8 cellular contexts compared by ENCODE assay signal in genomic region chr6:52881662-52881995, GRCh38. TPM values are rescaled to one million over a fixed set of nuclear protein-coding genes. Genes with fewer than 3 reads are reported as not detected.
A peak's percentile ranks its signal among the peaks of the same experiment; 100 is the strongest.
DNase-seq lines count a peak whose midpoint lies in the region; ATAC-seq, FAIRE-seq and TF ChIP-seq lines count a peak whose summit lies in the region.

No MANE protein-coding gene starts in this region.

- ATAC-seq in CD4-positive, alpha-beta T cell (ENCODE audit: poor library complexity), result no peak
- peak; percentile 28 for ATAC-seq in Panc1
- ATAC-seq in GM18868 (IDR thresholded peaks at IDR 0.05; ENCODE audit: unreplicated experiment), result no peak
- ATAC-seq in HG02759 (IDR thresholded peaks at IDR 0.05; ENCODE audit: unreplicated experiment), result no peak
- ATAC-seq in HG02938 (IDR thresholded peaks at IDR 0.05; ENCODE audit: unreplicated experiment), result no peak

- no peak overlapping the region for H3K27ac Mint-ChIP-seq in CD4-positive, alpha-beta T cell

- no peaks in the 10 kb centered on the region for H3K36me3 Mint-ChIP-seq in CD4-positive, alpha-beta T cell (ENCODE audit: low read depth)

- no peaks in the 10 kb centered on the region for H3K27me3 ChIP-seq in CD4-positive, alpha-beta T cell (ENCODE audit: control insufficient read depth, insufficient read depth, low read length)
- no peaks in the 10 kb centered on the region for H3K27me3 ChIP-seq in Panc1 (ENCODE audit: control insufficient read depth, insufficient read depth, low read length)
- peaks cover 0 to 2% of the 10 kb centered on the region in 2 experiments for H3K27me3 ChIP-seq in endothelial cell of umbilical vein (ENCODE audit: control insufficient read depth in 2 of 2, insufficient read depth in 2 of 2, low read length in 2 of 2)
- peaks cover 9% of the 10 kb centered on the region for H3K27me3 ChIP-seq in osteoblast (ENCODE audit: insufficient read depth, low read length)

- CTCF ChIA-PET in CD4-positive, alpha-beta T cell (lab: Charles Lee), result no interaction called here
- CTCF ChIA-PET in Panc1 (lab: Charles Lee), result no interaction called here
- CTCF ChIA-PET in endothelial cell of umbilical vein (lab: Charles Lee), result interaction anchor here (0.9 to 1.9 kb wide), 3 partner anchors 9 to 112 kb away, joined by 4 to 11 read pairs (median 8); no protein-coding TSS in a partner anchor

- no peaks in the 10 kb centered on the region for H3K9me3 Mint-ChIP-seq in CD4-positive, alpha-beta T cell

- in situ Hi-C loops in Panc1 (cut with HindIII; ENCODE audit: low pct_unique_long_range_greater_than_20kb, low sequenced_read_pairs), result no loop called here

- H3K79me2 ChIP-seq in endothelial cell of umbilical vein (ENCODE audit: control insufficient read depth, insufficient read depth, low read length) (no peaks in the 10 kb centered on the region), osteoblast (ENCODE audit: insufficient read depth, low read length) (no peaks in the 10 kb centered on the region)

- H3K9me1 ChIP-seq in endothelial cell of umbilical vein (replicated peaks; ENCODE audit: control insufficient read depth, extremely low read depth, insufficient read depth, low read length), result no peaks in the 10 kb centered on the region

- H3K27me3 Mint-ChIP-seq in CD4-positive, alpha-beta T cell, result no peaks in the 10 kb centered on the region

- no peak for TF ChIP-seq CTCF in CD4-positive, alpha-beta T cell (IDR thresholded peaks at IDR 0.05)
- TF ChIP-seq CTCF in Panc1 (IDR thresholded peaks at IDR 0.05), result no peak
- TF ChIP-seq CTCF in endothelial cell of umbilical vein (IDR thresholded peaks at IDR 0.05; ENCODE audit: extremely low read depth in 1 of 2, insufficient read depth in 1 of 2, low read depth in 1 of 2, low read length in 2 of 2), result no peak
- TF ChIP-seq CTCF in osteoblast (IDR thresholded peaks at IDR 0.05; ENCODE audit: extremely low read depth, low read depth, low read length), result no peak

- POLR2A ChIA-PET in CD4-positive, alpha-beta T cell (lab: Charles Lee), result no interaction called here
- POLR2A ChIA-PET in Panc1 (lab: Charles Lee), result no interaction called here
- POLR2A ChIA-PET in endothelial cell of umbilical vein (lab: Charles Lee), result no interaction called here

- H3K4me1 Mint-ChIP-seq in CD4-positive, alpha-beta T cell (ENCODE audit: low read depth), result no peaks in the 10 kb centered on the region

- DNase-seq in CD4-positive, alpha-beta T cell, result no peak
- DNase-seq in Panc1 (ENCODE audit: low read depth, low spot score) (no peak), endothelial cell of umbilical vein (ENCODE audit: low read depth, low spot score) (no peak), osteoblast (ENCODE audit: insufficient read length, low spot score, missing footprints) (no peak), DMS 273 treated with DMSO at 0.1 percent for 48 hours (lab: John Stamatoyannopoulos, UW) (no peak)

- TF ChIP-seq POLR2A in endothelial cell of umbilical vein (IDR thresholded peaks at IDR 0.05; ENCODE audit: low read depth, low read length), result no peak

- BruUV-seq in Panc1 (replicated peaks; lab: Mats Ljungman, UMichigan), result no TSS peak
- no TSS peak for BruUV-seq in endothelial cell of umbilical vein (replicated peaks; lab: Mats Ljungman, UMichigan)

- H3K9ac ChIP-seq in endothelial cell of umbilical vein (replicated peaks; ENCODE audit: extremely low read depth, insufficient read depth, low read length), result no peak overlapping the region

- H4K20me1 ChIP-seq in endothelial cell of umbilical vein (replicated peaks; ENCODE audit: control insufficient read depth, extremely low read depth, insufficient read depth, low read length) (no peaks in the 10 kb centered on the region), osteoblast (ENCODE audit: insufficient read depth, low read length) (no peaks in the 10 kb centered on the region)

- no peak overlapping the region for H3K27ac ChIP-seq in CD4-positive, alpha-beta T cell (ENCODE audit: low read depth, low read length)
- H3K27ac ChIP-seq in Panc1 (ENCODE audit: low read length) (no peak overlapping the region), endothelial cell of umbilical vein (ENCODE audit: insufficient read depth, low read depth, low read length) (no peak overlapping the region), osteoblast (ENCODE audit: low read depth, low read length) (no peak overlapping the region)

- H3K9me3 ChIP-seq in CD4-positive, alpha-beta T cell (ENCODE audit: control insufficient read depth, low read length), result no peaks in the 10 kb centered on the region
- H3K9me3 ChIP-seq in Panc1 (ENCODE audit: control insufficient read depth, insufficient read depth, low read depth, low read length), result no peaks in the 10 kb centered on the region
- no peaks in the 10 kb centered on the region for H3K9me3 ChIP-seq in endothelial cell of umbilical vein (replicated peaks; ENCODE audit: control insufficient read depth, insufficient read depth, low read length)
- H3K9me3 ChIP-seq in osteoblast (ENCODE audit: low read depth, low read length), result no peaks in the 10 kb centered on the region

- no peak overlapping the region for H3K4me2 ChIP-seq in endothelial cell of umbilical vein (ENCODE audit: insufficient read depth, low read length)
- peak overlapping the region; percentile 100 for H3K4me2 ChIP-seq in osteoblast (ENCODE audit: insufficient read depth, low read length)

- dilution Hi-C loops in endothelial cell of umbilical vein (cut with MboI; ENCODE audit: extremely low pct_ligation_motif_present, low sequenced_read_pairs), result no loop called here

- no peak for FAIRE-seq in endothelial cell of umbilical vein (lab: Jason Lieb, UNC)

- peak overlapping the region; percentile 83 for H3K4me3 Mint-ChIP-seq in CD4-positive, alpha-beta T cell

- H2AFZ ChIP-seq in endothelial cell of umbilical vein (ENCODE audit: low read depth, low read length), result peak overlapping the region; percentile 99
- peak overlapping the region; percentile 100 for H2AFZ ChIP-seq in osteoblast (ENCODE audit: low read length)

- H3K36me3 ChIP-seq in Panc1 (ENCODE audit: control insufficient read depth, insufficient read depth, low read length) (no peaks in the 10 kb centered on the region), endothelial cell of umbilical vein (ENCODE audit: control insufficient read depth in 2 of 2, extremely low read depth in 1 of 2, insufficient read depth in 2 of 2, low read length in 2 of 2) (no peaks in the 10 kb centered on the region), osteoblast (ENCODE audit: insufficient read depth, low read length) (no peaks in the 10 kb centered on the region)

- H3K4me1 ChIP-seq in Panc1 (ENCODE audit: control insufficient read depth, insufficient read depth, low read length), result no peaks in the 10 kb centered on the region
- H3K4me1 ChIP-seq in endothelial cell of umbilical vein (ENCODE audit: control insufficient read depth, extremely low read depth, insufficient read depth, low read length), result peaks cover 4% of the 10 kb centered on the region
- peaks cover 14% of the 10 kb centered on the region for H3K4me1 ChIP-seq in osteoblast (ENCODE audit: insufficient read depth, low read length)

- intact Hi-C loops in CD4-positive, alpha-beta T cell (cut with DNase I, micrococcal nuclease), result loop anchor here (5.0 kb wide), 2 partner anchors 116 to 484 kb away; partner anchors contain the start of gene GSTA4 (in 2 of the 2)
- intact Hi-C loops in Panc1 (cut with micrococcal nuclease; ENCODE audit: unreplicated experiment), result no loop called here
- intact Hi-C loops in endothelial cell of umbilical vein (cut with micrococcal nuclease), result loop anchor here (10.0 kb wide), 1 partner anchor 467 kb away; no protein-coding TSS in a partner anchor

- H3K4me3 ChIP-seq in Panc1 (ENCODE audit: low read depth in 2 of 2, low read length in 2 of 2), result peak overlapping the region; percentile 66 to 70
- no peak overlapping the region for H3K4me3 ChIP-seq in endothelial cell of umbilical vein (replicated peaks in 1 of 3; ENCODE audit: insufficient read depth in 1 of 3, low read depth in 1 of 3, low read length in 3 of 3)
- H3K4me3 ChIP-seq in osteoblast (ENCODE audit: insufficient read depth, low read length), result peak overlapping the region; percentile 83

TF ChIP-seq in endothelial cell of umbilical vein, 7 proteins besides CTCF, POLR2A, EP300 and RAD21 (continues in another document):
- no peak for TF ChIP-seq MYC (IDR thresholded peaks at IDR 0.05; ENCODE audit: low read depth, low read length)
- no peak for TF ChIP-seq GATA2 (IDR thresholded peaks at IDR 0.05; ENCODE audit: insufficient read depth, insufficient read length, low read depth, low read length)
- TF ChIP-seq POLR2AphosphoS5 (IDR thresholded peaks at IDR 0.05; ENCODE audit: insufficient read depth, low read depth, low read length), result no peak
- no peak for TF ChIP-seq EZH2 (IDR thresholded peaks at IDR 0.05; ENCODE audit: borderline replicate concordance, low read depth, low read length, severe bottlenecking)
- TF ChIP-seq MAX (IDR thresholded peaks at IDR 0.05; ENCODE audit: insufficient read depth, insufficient read length), result no peak

RNA-seq across cellular contexts. Expression of gene GSTA3, which starts 27.9 kb away (rescaled TPM):
- total RNA-seq in CD4-positive, alpha-beta T cell, result not detected
- not detected for total RNA-seq in Panc1 (2021; ENCODE audit: unreplicated experiment)
- not detected for polyA plus RNA-seq in Panc1 (2012; ENCODE audit: insufficient read length)
- not detected in 2 replicates for total RNA-seq in endothelial cell of umbilical vein
- polyA plus RNA-seq in endothelial cell of umbilical vein, result not detected in 2 replicates
- not detected in 2 replicates for polyA plus RNA-seq in endothelial cell of umbilical vein (2011; cell fraction: cytosol; rRNA removed)
- not detected in 2 replicates for polyA plus RNA-seq in endothelial cell of umbilical vein (2011; cell fraction: nucleus; rRNA removed)
- not detected in 2 replicates for polyA plus RNA-seq in endothelial cell of umbilical vein (2012)
- not detected in 2 replicates for polyA minus RNA-seq in endothelial cell of umbilical vein
- not detected for polyA minus RNA-seq in endothelial cell of umbilical vein (2011; cell fraction: cytosol; rRNA and poly(A)+ RNA removed)
- polyA minus RNA-seq in endothelial cell of umbilical vein (2011; cell fraction: nucleus; rRNA and poly(A)+ RNA removed), result not detected in 2 replicates
- not detected in 2 replicates for total RNA-seq in osteoblast

RNA-seq across cellular contexts. Expression of gene GSTA5, which starts 41.0 kb away (rescaled TPM):
- not detected for total RNA-seq in CD4-positive, alpha-beta T cell
- total RNA-seq in Panc1 (2021; ENCODE audit: unreplicated experiment) (not detected), endothelial cell of umbilical vein (not detected in 2 replicates), osteoblast (not detected in 2 replicates)
- polyA plus RNA-seq in Panc1 (2012; ENCODE audit: insufficient read length), result not detected
- not detected in 2 replicates for polyA plus RNA-seq in endothelial cell of umbilical vein
- polyA plus RNA-seq in endothelial cell of umbilical vein (2011; cell fraction: cytosol; rRNA removed), result not detected in 2 replicates
- not detected in 2 replicates for polyA plus RNA-seq in endothelial cell of umbilical vein (2011; cell fraction: nucleus; rRNA removed)
- not detected in 2 replicates for polyA plus RNA-seq in endothelial cell of umbilical vein (2012)
- polyA minus RNA-seq in endothelial cell of umbilical vein, result not detected in 2 replicates
- polyA minus RNA-seq in endothelial cell of umbilical vein (2011; cell fraction: cytosol; rRNA and poly(A)+ RNA removed), result not detected
- not detected in 2 replicates for polyA minus RNA-seq in endothelial cell of umbilical vein (2011; cell fraction: nucleus; rRNA and poly(A)+ RNA removed)

Comparison
In these comparisons a context has a peak if more than half of its experiments do, and no peak if none do; other contexts are left out.
1. H3K4me3 ChIP-seq: peak in Panc1 (2 of 2) and osteoblast (single experiment); none in endothelial cell of umbilical vein (0 of 3).